Comparison of ENCODE assay signal across 12 cellular contexts in genomic region chr3:51269466-51269865, GRCh38.
DNase-seq lines count a peak whose midpoint lies in the region; ATAC-seq, FAIRE-seq and TF ChIP-seq lines count a peak whose summit lies in the region.
"Had no signal": no experiment of that assay in that cellular context is flagged by ENCODE, and none has a peak within 500 bp of the region (broad histone marks: within the 10 kb centered on the region; RNA-seq: fewer than 3 reads in every experiment).

No MANE protein-coding gene starts in this region.

- in situ Hi-C loops in Caki2 (cut with HindIII; ENCODE audit: low pct_unique_long_range_greater_than_20kb, low sequenced_read_pairs) = no loop called here

- no peak for TF ChIP-seq POLR2A in uterus (IDR thresholded peaks at IDR 0.05)
- TF ChIP-seq POLR2A in heart left ventricle (IDR thresholded peaks at IDR 0.05) = no peak

- H3K9me1 ChIP-seq in keratinocyte (ENCODE audit: control insufficient read depth, extremely low read depth, insufficient read depth, low read length) = no peaks in the 10 kb centered on the region

- intact Hi-C loops in uterus (cut with DNase I; ENCODE audit: low total_unique reads) (no loop called here), sciatic nerve (cut with DNase I) (no loop called here), heart left ventricle (cut with DNase I) (no loop called here)

- no peak overlapping the region for H2AFZ ChIP-seq in keratinocyte (ENCODE audit: control insufficient read depth, low read length)

- no peak overlapping the region for H3K9ac ChIP-seq in keratinocyte (ENCODE audit: control insufficient read depth, extremely low read depth, insufficient read depth, low read length)

- H3K27ac ChIP-seq in WERI-Rb-1 (no peak overlapping the region), keratinocyte (ENCODE audit: control insufficient read depth, insufficient read depth, low read length) (no peak overlapping the region), uterus (no peak overlapping the region), heart left ventricle (no peak overlapping the region)
- H3K27ac ChIP-seq: SJCRH30 had no signal

- ATAC-seq in sciatic nerve (no peak), heart left ventricle (no peak)

- TF ChIP-seq CTCF in WERI-Rb-1 (IDR thresholded peaks at IDR 0.05; ENCODE audit: low read depth, low read length) = peak; percentile 44; the same call in 1 of the 2 replicates
- peak; percentile 43 to 71 (median 46) for TF ChIP-seq CTCF in keratinocyte (optimal IDR thresholded peaks at IDR 0.05 in 1 of 3, IDR thresholded peaks at IDR 0.05 in 1 of 3, conservative IDR thresholded peaks at IDR 0.05 in 1 of 3; ENCODE audit: extremely low read depth in 1 of 3, insufficient read depth in 2 of 3, low read length in 3 of 3)
- no peak for TF ChIP-seq CTCF in uterus (IDR thresholded peaks at IDR 0.05)
- no peak for TF ChIP-seq CTCF in heart left ventricle (IDR thresholded peaks at IDR 0.05)

- H3K4me3 ChIP-seq in WERI-Rb-1 (ENCODE audit: low read depth, low read length) (no peak overlapping the region), keratinocyte (ENCODE audit: control insufficient read depth in 2 of 3, extremely low read depth in 1 of 3, insufficient read depth in 2 of 3, low read depth in 1 of 3, low read length in 3 of 3) (no peak overlapping the region), uterus (no peak overlapping the region), heart left ventricle (no peak overlapping the region)
- H3K4me3 ChIP-seq: SJCRH30 had no signal

- no peak for FAIRE-seq in keratinocyte (lab: Jason Lieb, UNC)

- no peaks in the 10 kb centered on the region for H3K4me1 ChIP-seq in keratinocyte (ENCODE audit: control insufficient read depth, extremely low read depth, insufficient read depth, low read length)
- no peaks in the 10 kb centered on the region for H3K4me1 ChIP-seq in uterus
- H3K4me1 ChIP-seq in heart left ventricle = no peaks in the 10 kb centered on the region
- H3K4me1 ChIP-seq: SJCRH30 had no signal

- DNase-seq in Caki2 (ENCODE audit: low read depth) (peak; percentile 1), HCEC 1CT (peak; percentile 8), WERI-Rb-1 (peak; percentile 20), keratinocyte (ENCODE audit: low read depth, low spot score) (no peak), uterus (no peak), sciatic nerve (ENCODE audit: low spot score) (no peak), heart left ventricle (no peak)
- DNase-seq: activated B cell treated with CpG ODN at 0.5 μM for 24 hours; activated CD8-positive, alpha-beta memory T cell treated with anti-CD3 and anti-CD28 coated beads, Interleukin-2, amount 50 U/mL, for 4 hours; NCI-H187; NCI-H774; SJCRH30 had no signal

- dilution Hi-C loops in keratinocyte (cut with MboI; ENCODE audit: extremely low pct_ligation_motif_present, low sequenced_read_pairs) = no loop called here

- no peak overlapping the region for H3K4me2 ChIP-seq in keratinocyte (ENCODE audit: control insufficient read depth, extremely low read depth, insufficient read depth, low read depth, low read length)

- H3K9me3 ChIP-seq in WERI-Rb-1 (ENCODE audit: severe bottlenecking) (peaks cover 3% of the 10 kb centered on the region), keratinocyte (ENCODE audit: control insufficient read depth, low read depth, low read length) (no peaks in the 10 kb centered on the region), uterus (peaks cover 0 to 3% of the 10 kb centered on the region in 2 donors), heart left ventricle (peaks cover 0 to 13% (median 0%) of the 10 kb centered on the region in 12 donors)
- H3K9me3 ChIP-seq: SJCRH30 had no signal

- H3K36me3 ChIP-seq in WERI-Rb-1 = no peaks in the 10 kb centered on the region
- no peaks in the 10 kb centered on the region for H3K36me3 ChIP-seq in keratinocyte (ENCODE audit: control insufficient read depth in 2 of 2, extremely low read depth in 1 of 2, insufficient read depth in 2 of 2, low read length in 2 of 2)
- no peaks in the 10 kb centered on the region for H3K36me3 ChIP-seq in uterus
- H3K36me3 ChIP-seq in heart left ventricle = no peaks in the 10 kb centered on the region
- H3K36me3 ChIP-seq: SJCRH30 had no signal

- H3K27me3 ChIP-seq in WERI-Rb-1 (ENCODE audit: insufficient read depth, low read depth, severe bottlenecking) (no peaks in the 10 kb centered on the region), keratinocyte (ENCODE audit: control insufficient read depth, extremely low read depth, insufficient read depth, low read length) (no peaks in the 10 kb centered on the region), uterus (no peaks in the 10 kb centered on the region), heart left ventricle (no peaks in the 10 kb centered on the region)
- H3K27me3 ChIP-seq: SJCRH30 had no signal

- H3K79me2 ChIP-seq in keratinocyte (ENCODE audit: control insufficient read depth, insufficient read depth, low read length) = no peaks in the 10 kb centered on the region

- no peaks in the 10 kb centered on the region for H4K20me1 ChIP-seq in keratinocyte (ENCODE audit: control insufficient read depth, extremely low read depth, insufficient read depth, low read length)

Comparison
In these comparisons a context has a peak if more than half of its experiments do, and no peak if none do; other contexts are left out.
1. DNase-seq: peak in Caki2 (single experiment), HCEC 1CT (single experiment) and WERI-Rb-1 (single experiment); none in keratinocyte (single experiment), uterus (0 of 2), sciatic nerve (single experiment) and heart left ventricle (0 of 5).
2. CTCF ChIP-seq: peak in WERI-Rb-1 (single experiment) and keratinocyte (3 of 3); none in uterus (0 of 4) and heart left ventricle (0 of 12).